In the genomic region with DNA sequence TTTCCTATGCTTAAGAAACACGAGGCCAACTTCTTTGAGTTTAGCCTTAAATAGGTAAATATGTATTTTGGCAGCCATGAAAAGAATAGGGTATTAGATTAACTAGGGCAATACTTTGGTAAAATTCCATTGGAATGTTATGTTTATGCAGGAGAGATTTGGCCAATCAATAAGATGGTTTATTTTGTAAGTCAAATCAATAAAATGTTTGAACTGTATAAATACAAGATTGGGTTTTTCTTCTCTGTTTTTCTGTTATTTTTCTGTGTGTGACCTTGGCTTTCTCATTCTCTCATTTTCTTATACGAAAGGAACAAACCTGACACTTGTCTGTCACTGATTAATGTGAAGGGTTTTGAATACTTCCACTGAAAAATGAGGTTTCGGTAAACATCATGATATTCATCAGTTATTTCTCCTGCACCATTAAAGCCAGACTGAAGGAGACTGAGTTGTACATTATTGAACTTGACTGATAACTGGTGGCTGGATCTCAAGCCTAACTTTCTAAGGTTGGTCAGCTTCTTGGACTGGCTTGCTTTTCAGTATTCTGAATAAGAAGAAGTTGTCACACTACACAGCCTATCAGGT, we compare ENCODE assay signal across 1 cellular context.
TF ChIP-seq lines count a peak whose summit lies in the region.

No MANE protein-coding gene starts in this region.

TF ChIP-seq in HepG2, 621 proteins besides CTCF, POLR2A, EP300 and RAD21 (continued from another document):
- TF ChIP-seq, protein P1, sequence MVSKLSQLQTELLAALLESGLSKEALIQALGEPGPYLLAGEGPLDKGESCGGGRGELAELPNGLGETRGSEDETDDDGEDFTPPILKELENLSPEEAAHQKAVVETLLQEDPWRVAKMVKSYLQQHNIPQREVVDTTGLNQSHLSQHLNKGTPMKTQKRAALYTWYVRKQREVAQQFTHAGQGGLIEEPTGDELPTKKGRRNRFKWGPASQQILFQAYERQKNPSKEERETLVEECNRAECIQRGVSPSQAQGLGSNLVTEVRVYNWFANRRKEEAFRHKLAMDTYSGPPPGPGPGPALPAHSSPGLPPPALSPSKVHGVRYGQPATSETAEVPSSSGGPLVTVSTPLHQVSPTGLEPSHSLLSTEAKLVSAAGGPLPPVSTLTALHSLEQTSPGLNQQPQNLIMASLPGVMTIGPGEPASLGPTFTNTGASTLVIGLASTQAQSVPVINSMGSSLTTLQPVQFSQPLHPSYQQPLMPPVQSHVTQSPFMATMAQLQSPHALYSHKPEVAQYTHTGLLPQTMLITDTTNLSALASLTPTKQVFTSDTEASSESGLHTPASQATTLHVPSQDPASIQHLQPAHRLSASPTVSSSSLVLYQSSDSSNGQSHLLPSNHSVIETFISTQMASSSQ (IDR thresholded peaks at IDR 0.05; ENCODE audit: low read depth) = peak; percentile 80
- TF ChIP-seq, protein P1 (CRISPR knock-in tag; IDR thresholded peaks at IDR 0.05; ENCODE audit: borderline replicate concordance) = no peak
- TF ChIP-seq DMAP1 (CRISPR knock-in tag; IDR thresholded peaks at IDR 0.05) (no peak), ZSCAN29 (CRISPR knock-in tag; conservative IDR thresholded peaks at IDR 0.05) (no peak), ZFX (CRISPR knock-in tag; IDR thresholded peaks at IDR 0.05; ENCODE audit: low read depth) (no peak), ZNF562 (CRISPR knock-in tag; IDR thresholded peaks at IDR 0.05; ENCODE audit: borderline replicate concordance) (no peak), DNMT3B (CRISPR knock-in tag; conservative IDR thresholded peaks at IDR 0.05) (no peak), HNRNPL (IDR thresholded peaks at IDR 0.05; ENCODE audit: low read depth, low read length) (no peak), ZNF12 (CRISPR knock-in tag; IDR thresholded peaks at IDR 0.05) (no peak), ZNF225 (CRISPR knock-in tag; IDR thresholded peaks at IDR 0.05) (no peak), RCOR2 (CRISPR knock-in tag; IDR thresholded peaks at IDR 0.05) (peak; percentile 61; the same call in 1 of the 2 replicates), ZBTB1 (CRISPR knock-in tag; IDR thresholded peaks at IDR 0.05; ENCODE audit: borderline replicate concordance) (no peak), KLF13 (CRISPR knock-in tag; IDR thresholded peaks at IDR 0.05) (no peak), SMC3 (IDR thresholded peaks at IDR 0.05; ENCODE audit: low read length) (no peak), ZNF263 (CRISPR knock-in tag; IDR thresholded peaks at IDR 0.05) (no peak), ARHGAP35 (CRISPR knock-in tag; IDR thresholded peaks at IDR 0.05; ENCODE audit: borderline replicate concordance) (no peak), SIN3A (IDR thresholded peaks at IDR 0.05; ENCODE audit: borderline replicate concordance, low read depth, low read length) (no peak), ZBTB3 (CRISPR knock-in tag; IDR thresholded peaks at IDR 0.05; ENCODE audit: borderline replicate concordance, low read depth) (no peak), CREB1 (IDR thresholded peaks at IDR 0.05) (no peak), CREB1 (CRISPR knock-in tag; IDR thresholded peaks at IDR 0.05) (peak; percentile 57), ZNF761 (CRISPR knock-in tag; conservative IDR thresholded peaks at IDR 0.05) (no peak), HES4 (CRISPR knock-in tag; IDR thresholded peaks at IDR 0.05; ENCODE audit: borderline replicate concordance) (no peak), NFIB (CRISPR knock-in tag; IDR thresholded peaks at IDR 0.05; ENCODE audit: borderline replicate concordance) (no peak), REXO4 (CRISPR knock-in tag; IDR thresholded peaks at IDR 0.05; ENCODE audit: borderline replicate concordance) (no peak), YY1 (IDR thresholded peaks at IDR 0.05; ENCODE audit: insufficient read depth, insufficient replicate concordance, low read depth, low read length) (no peak), TAF15 (IDR thresholded peaks at IDR 0.05; ENCODE audit: low read depth, low read length, poor library complexity, severe bottlenecking) (no peak), MTF2 (CRISPR knock-in tag; IDR thresholded peaks at IDR 0.05; ENCODE audit: borderline replicate concordance) (no peak), ZNF432 (CRISPR knock-in tag; IDR thresholded peaks at IDR 0.05; ENCODE audit: borderline replicate concordance) (no peak), RNF2 (conservative IDR thresholded peaks at IDR 0.05; ENCODE audit: low read depth) (no peak), HMG20A (CRISPR knock-in tag; IDR thresholded peaks at IDR 0.05; ENCODE audit: borderline replicate concordance) (no peak; the same call in 1 of the 2 replicates), RXRB (CRISPR knock-in tag; IDR thresholded peaks at IDR 0.05; ENCODE audit: borderline replicate concordance) (peak; percentile 63), ISX (CRISPR knock-in tag; conservative IDR thresholded peaks at IDR 0.05) (no peak), KAT2B (IDR thresholded peaks at IDR 0.05; ENCODE audit: borderline replicate concordance, low read depth, low read length) (peak; percentile 98), HOXD1 (CRISPR knock-in tag; IDR thresholded peaks at IDR 0.05) (no peak), KMT2A (CRISPR knock-in tag; IDR thresholded peaks at IDR 0.05) (no peak)
- TF ChIP-seq, protein P2, sequence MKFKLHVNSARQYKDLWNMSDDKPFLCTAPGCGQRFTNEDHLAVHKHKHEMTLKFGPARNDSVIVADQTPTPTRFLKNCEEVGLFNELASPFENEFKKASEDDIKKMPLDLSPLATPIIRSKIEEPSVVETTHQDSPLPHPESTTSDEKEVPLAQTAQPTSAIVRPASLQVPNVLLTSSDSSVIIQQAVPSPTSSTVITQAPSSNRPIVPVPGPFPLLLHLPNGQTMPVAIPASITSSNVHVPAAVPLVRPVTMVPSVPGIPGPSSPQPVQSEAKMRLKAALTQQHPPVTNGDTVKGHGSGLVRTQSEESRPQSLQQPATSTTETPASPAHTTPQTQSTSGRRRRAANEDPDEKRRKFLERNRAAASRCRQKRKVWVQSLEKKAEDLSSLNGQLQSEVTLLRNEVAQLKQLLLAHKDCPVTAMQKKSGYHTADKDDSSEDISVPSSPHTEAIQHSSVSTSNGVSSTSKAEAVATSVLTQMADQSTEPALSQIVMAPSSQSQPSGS (CRISPR knock-in tag; IDR thresholded peaks at IDR 0.05) = 0 out of 2 replicates have a peak, but pooled peaks have one; percentile 10
- TF ChIP-seq, protein P3, sequence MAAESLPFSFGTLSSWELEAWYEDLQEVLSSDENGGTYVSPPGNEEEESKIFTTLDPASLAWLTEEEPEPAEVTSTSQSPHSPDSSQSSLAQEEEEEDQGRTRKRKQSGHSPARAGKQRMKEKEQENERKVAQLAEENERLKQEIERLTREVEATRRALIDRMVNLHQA (CRISPR knock-in tag; IDR thresholded peaks at IDR 0.05) = no peak
- TF ChIP-seq, protein P4, sequence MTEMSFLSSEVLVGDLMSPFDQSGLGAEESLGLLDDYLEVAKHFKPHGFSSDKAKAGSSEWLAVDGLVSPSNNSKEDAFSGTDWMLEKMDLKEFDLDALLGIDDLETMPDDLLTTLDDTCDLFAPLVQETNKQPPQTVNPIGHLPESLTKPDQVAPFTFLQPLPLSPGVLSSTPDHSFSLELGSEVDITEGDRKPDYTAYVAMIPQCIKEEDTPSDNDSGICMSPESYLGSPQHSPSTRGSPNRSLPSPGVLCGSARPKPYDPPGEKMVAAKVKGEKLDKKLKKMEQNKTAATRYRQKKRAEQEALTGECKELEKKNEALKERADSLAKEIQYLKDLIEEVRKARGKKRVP (CRISPR knock-in tag; IDR thresholded peaks at IDR 0.05) = peak in 1 of 2 experiments; percentile 19; a peak in 1 of 4 replicates
- TF ChIP-seq, protein P5, sequence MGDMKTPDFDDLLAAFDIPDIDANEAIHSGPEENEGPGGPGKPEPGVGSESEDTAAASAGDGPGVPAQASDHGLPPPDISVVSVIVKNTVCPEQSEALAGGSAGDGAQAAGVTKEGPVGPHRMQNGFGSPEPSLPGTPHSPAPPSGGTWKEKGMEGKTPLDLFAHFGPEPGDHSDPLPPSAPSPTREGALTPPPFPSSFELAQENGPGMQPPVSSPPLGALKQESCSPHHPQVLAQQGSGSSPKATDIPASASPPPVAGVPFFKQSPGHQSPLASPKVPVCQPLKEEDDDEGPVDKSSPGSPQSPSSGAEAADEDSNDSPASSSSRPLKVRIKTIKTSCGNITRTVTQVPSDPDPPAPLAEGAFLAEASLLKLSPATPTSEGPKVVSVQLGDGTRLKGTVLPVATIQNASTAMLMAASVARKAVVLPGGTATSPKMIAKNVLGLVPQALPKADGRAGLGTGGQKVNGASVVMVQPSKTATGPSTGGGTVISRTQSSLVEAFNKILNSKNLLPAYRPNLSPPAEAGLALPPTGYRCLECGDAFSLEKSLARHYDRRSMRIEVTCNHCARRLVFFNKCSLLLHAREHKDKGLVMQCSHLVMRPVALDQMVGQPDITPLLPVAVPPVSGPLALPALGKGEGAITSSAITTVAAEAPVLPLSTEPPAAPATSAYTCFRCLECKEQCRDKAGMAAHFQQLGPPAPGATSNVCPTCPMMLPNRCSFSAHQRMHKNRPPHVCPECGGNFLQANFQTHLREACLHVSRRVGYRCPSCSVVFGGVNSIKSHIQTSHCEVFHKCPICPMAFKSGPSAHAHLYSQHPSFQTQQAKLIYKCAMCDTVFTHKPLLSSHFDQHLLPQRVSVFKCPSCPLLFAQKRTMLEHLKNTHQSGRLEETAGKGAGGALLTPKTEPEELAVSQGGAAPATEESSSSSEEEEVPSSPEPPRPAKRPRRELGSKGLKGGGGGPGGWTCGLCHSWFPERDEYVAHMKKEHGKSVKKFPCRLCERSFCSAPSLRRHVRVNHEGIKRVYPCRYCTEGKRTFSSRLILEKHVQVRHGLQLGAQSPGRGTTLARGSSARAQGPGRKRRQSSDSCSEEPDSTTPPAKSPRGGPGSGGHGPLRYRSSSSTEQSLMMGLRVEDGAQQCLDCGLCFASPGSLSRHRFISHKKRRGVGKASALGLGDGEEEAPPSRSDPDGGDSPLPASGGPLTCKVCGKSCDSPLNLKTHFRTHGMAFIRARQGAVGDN (CRISPR knock-in tag; IDR thresholded peaks at IDR 0.05) = no peak
- TF ChIP-seq, protein P6, sequence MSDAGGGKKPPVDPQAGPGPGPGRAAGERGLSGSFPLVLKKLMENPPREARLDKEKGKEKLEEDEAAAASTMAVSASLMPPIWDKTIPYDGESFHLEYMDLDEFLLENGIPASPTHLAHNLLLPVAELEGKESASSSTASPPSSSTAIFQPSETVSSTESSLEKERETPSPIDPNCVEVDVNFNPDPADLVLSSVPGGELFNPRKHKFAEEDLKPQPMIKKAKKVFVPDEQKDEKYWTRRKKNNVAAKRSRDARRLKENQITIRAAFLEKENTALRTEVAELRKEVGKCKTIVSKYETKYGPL (CRISPR knock-in tag; IDR thresholded peaks at IDR 0.05) = no peak
- TF ChIP-seq, protein P7, sequence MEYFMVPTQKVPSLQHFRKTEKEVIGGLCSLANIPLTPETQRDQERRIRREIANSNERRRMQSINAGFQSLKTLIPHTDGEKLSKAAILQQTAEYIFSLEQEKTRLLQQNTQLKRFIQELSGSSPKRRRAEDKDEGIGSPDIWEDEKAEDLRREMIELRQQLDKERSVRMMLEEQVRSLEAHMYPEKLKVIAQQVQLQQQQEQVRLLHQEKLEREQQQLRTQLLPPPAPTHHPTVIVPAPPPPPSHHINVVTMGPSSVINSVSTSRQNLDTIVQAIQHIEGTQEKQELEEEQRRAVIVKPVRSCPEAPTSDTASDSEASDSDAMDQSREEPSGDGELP (IDR thresholded peaks at IDR 0.05; ENCODE audit: borderline replicate concordance, low read depth) = no peak
- TF ChIP-seq, protein P8, sequence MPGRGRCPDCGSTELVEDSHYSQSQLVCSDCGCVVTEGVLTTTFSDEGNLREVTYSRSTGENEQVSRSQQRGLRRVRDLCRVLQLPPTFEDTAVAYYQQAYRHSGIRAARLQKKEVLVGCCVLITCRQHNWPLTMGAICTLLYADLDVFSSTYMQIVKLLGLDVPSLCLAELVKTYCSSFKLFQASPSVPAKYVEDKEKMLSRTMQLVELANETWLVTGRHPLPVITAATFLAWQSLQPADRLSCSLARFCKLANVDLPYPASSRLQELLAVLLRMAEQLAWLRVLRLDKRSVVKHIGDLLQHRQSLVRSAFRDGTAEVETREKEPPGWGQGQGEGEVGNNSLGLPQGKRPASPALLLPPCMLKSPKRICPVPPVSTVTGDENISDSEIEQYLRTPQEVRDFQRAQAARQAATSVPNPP (CRISPR knock-in tag; IDR thresholded peaks at IDR 0.05) = no peak
